Comparison of ENCODE assay signal across 14 cellular contexts in genomic region chr11:86578727-86579405, GRCh38.
DNase-seq lines count a peak whose midpoint lies in the region; ATAC-seq, FAIRE-seq and TF ChIP-seq lines count a peak whose summit lies in the region.
"Had no signal": no experiment of that assay in that cellular context is flagged by ENCODE, and none has a peak within 500 bp of the region (broad histone marks: within the 10 kb centered on the region; RNA-seq: fewer than 3 reads in every experiment).

No MANE protein-coding gene starts in this region.

- H3K36me3 ChIP-seq in K562 (ENCODE audit: control insufficient read depth, insufficient read depth, low read length) (no peaks in the 10 kb centered on the region), mucosa of rectum (ENCODE audit: control insufficient read depth in 2 of 2, insufficient read depth in 2 of 2, low read length in 2 of 2) (no peaks in the 10 kb centered on the region), tibial nerve (no peaks in the 10 kb centered on the region)

- H3K27ac Mint-ChIP-seq in activated CD4-positive, alpha-beta T cell treated with anti-CD3 and anti-CD28 coated beads, Interleukin-2, amount 10 ng/mL, durations not matched to agents 24 days and 14 days = no peak overlapping the region
- H3K27ac Mint-ChIP-seq in naive thymus-derived CD8-positive, alpha-beta T cell = no peak overlapping the region
- no peak overlapping the region for H3K27ac Mint-ChIP-seq in effector memory CD8-positive, alpha-beta T cell
- H3K27ac Mint-ChIP-seq: activated CD8-positive, alpha-beta T cell treated with anti-CD3 and anti-CD28 coated beads for 36 hours had no signal

- H3K79me2 ChIP-seq in K562 (ENCODE audit: control insufficient read depth, insufficient read depth, low read length) = no peaks in the 10 kb centered on the region

- in situ Hi-C loops in K562 (cut with MboI) = no loop called here

- H3K36me3 Mint-ChIP-seq in activated CD4-positive, alpha-beta T cell treated with anti-CD3 and anti-CD28 coated beads, Interleukin-2, amount 10 ng/mL, durations not matched to agents 24 days and 14 days (ENCODE audit: low read depth) = no peaks in the 10 kb centered on the region
- no peaks in the 10 kb centered on the region for H3K36me3 Mint-ChIP-seq in naive thymus-derived CD8-positive, alpha-beta T cell
- H3K36me3 Mint-ChIP-seq in effector memory CD8-positive, alpha-beta T cell (ENCODE audit: insufficient read depth) = no peaks in the 10 kb centered on the region

- TF ChIP-seq RAD21 in K562 (CRISPR knock-in tag; conservative IDR thresholded peaks at IDR 0.05 in 1 of 2, IDR thresholded peaks at IDR 0.05 in 1 of 2) = no peak

- 0% methylated on average over 2 of the region's 2 CpGs for WGBS in K562 (ENCODE audit: insufficient coverage, low coverage, missing lambda C conversion rate)
- 86 to 96% methylated on average over 2 of the region's 2 CpGs for WGBS in tibial nerve, 2 donors

- peak; percentile 40 for DNase-seq in activated CD4-positive, alpha-beta T cell treated with anti-CD3 and anti-CD28 coated beads, Interleukin-2, amount 10 ng/mL, durations not matched to agents 24 days and 14 days
- no peak for DNase-seq in activated CD4-positive, alpha-beta T cell treated with anti-CD3 and anti-CD28 coated beads, Interleukin-2, amount 50 U/mL, for 48 hours
- DNase-seq in K562 (ENCODE audit: extremely low read depth in 1 of 4, low spot score in 3 of 4) = no peak
- DNase-seq in tibial nerve (ENCODE audit: low spot score in 2 of 2) = no peak
- DNase-seq in naive thymus-derived CD8-positive, alpha-beta T cell = no peak
- DNase-seq in effector memory CD8-positive, alpha-beta T cell = no peak
- DNase-seq in HPDE6-E6E7 (ENCODE audit: extremely low spot score) = no peak
- DNase-seq: activated CD8-positive, alpha-beta T cell treated with anti-CD3 and anti-CD28 coated beads for 36 hours; effector memory CD4-positive, alpha-beta T cell; GDM1; stimulated activated CD4-positive, alpha-beta T cell treated with anti-CD3 and anti-CD28 coated beads, Interleukin-2, amount 100 ng/mL, for 48 hours had no signal

- no peak for TF ChIP-seq CTCF in K562 (IDR thresholded peaks at IDR 0.05 in 2 of 3, conservative IDR thresholded peaks at IDR 0.05 in 1 of 3; ENCODE audit: insufficient read depth in 2 of 3, low read depth in 1 of 3, low read length in 3 of 3)
- TF ChIP-seq CTCF in tibial nerve (IDR thresholded peaks at IDR 0.05) = no peak

- no peaks in the 10 kb centered on the region for H4K20me1 ChIP-seq in K562 (replicated peaks; ENCODE audit: control insufficient read depth, insufficient read depth, low read length)

- H3K27me3 Mint-ChIP-seq in activated CD4-positive, alpha-beta T cell treated with anti-CD3 and anti-CD28 coated beads, Interleukin-2, amount 10 ng/mL, durations not matched to agents 24 days and 14 days = no peaks in the 10 kb centered on the region
- H3K27me3 Mint-ChIP-seq in naive thymus-derived CD8-positive, alpha-beta T cell = peaks cover 0 to 8% (median 2%) of the 10 kb centered on the region in 5 donors
- peaks cover 6 to 27% of the 10 kb centered on the region in 2 donors for H3K27me3 Mint-ChIP-seq in effector memory CD8-positive, alpha-beta T cell

- H3K27me3 ChIP-seq in K562 (ENCODE audit: control insufficient read depth in 2 of 2, insufficient read depth in 2 of 2, low read length in 2 of 2) (peaks cover 5 to 14% of the 10 kb centered on the region in 2 experiments; a peak in 4 of 5 replicates), mucosa of rectum (ENCODE audit: control insufficient read depth in 2 of 2, insufficient read depth in 2 of 2, low read length in 2 of 2) (no peaks in the 10 kb centered on the region), tibial nerve (no peaks in the 10 kb centered on the region)

- no peak for FAIRE-seq in K562 (lab: Jason Lieb, UNC)
- FAIRE-seq: islet of Langerhans, urothelium cell line had no signal

- no peak overlapping the region for H2AFZ ChIP-seq in K562 (ENCODE audit: low read depth, low read length)

- H3K9ac ChIP-seq in K562 (ENCODE audit: insufficient read depth in 1 of 2, low read depth in 2 of 2, low read length in 2 of 2) = no peak overlapping the region
- H3K9ac ChIP-seq in mucosa of rectum (ENCODE audit: low read depth in 1 of 2, low read length in 2 of 2) = peak overlapping the region in 1 of 2 donors; percentile 12

- CTCF ChIA-PET in K562 (lab: Yijun Ruan, JAX; ENCODE audit: low intra/inter-chr PET ratio) = no interaction called here

- ATAC-seq in K562 = no peak
- ATAC-seq in naive thymus-derived CD8-positive, alpha-beta T cell = no peak
- no peak for ATAC-seq in effector memory CD8-positive, alpha-beta T cell (replicated peaks)
- ATAC-seq: activated CD8-positive, alpha-beta T cell treated with anti-CD3 and anti-CD28 coated beads for 36 hours had no signal

- POLR2A ChIA-PET in K562 (lab: Yijun Ruan, JAX) = interaction anchor here (0.7 kb wide), 1 partner anchor 36 kb away, joined by 3 read pairs; no protein-coding TSS in a partner anchor
- POLR2A ChIA-PET in naive thymus-derived CD8-positive, alpha-beta T cell (lab: Charles Lee) = interaction anchor here (0.7 kb wide), 1 partner anchor 51 kb away, joined by 3 read pairs; no protein-coding TSS in a partner anchor

- H3K4me1 ChIP-seq in K562 (replicated peaks in 1 of 2; ENCODE audit: control insufficient read depth in 2 of 2, insufficient read depth in 2 of 2, low read length in 2 of 2) = no peaks in the 10 kb centered on the region
- H3K4me1 ChIP-seq in mucosa of rectum (ENCODE audit: control insufficient read depth in 2 of 2, insufficient read depth in 2 of 2, low read length in 2 of 2) = peaks cover 11 to 48% of the 10 kb centered on the region in 2 donors
- H3K4me1 ChIP-seq in tibial nerve = peaks cover 0 to 29% (median 8%) of the 10 kb centered on the region in 4 donors

- H3K27ac ChIP-seq in K562 (ENCODE audit: extremely low read depth, low read depth, low read length) (no peak overlapping the region), mucosa of rectum (ENCODE audit: low read depth in 2 of 2, low read length in 2 of 2) (peak overlapping the region; percentile 16 to 84), tibial nerve (peak overlapping the region in 3 of 4 donors; percentile 43 to 51 (median 49))

- H3K9me1 ChIP-seq in K562 (ENCODE audit: control insufficient read depth, insufficient read depth, low read length) = no peaks in the 10 kb centered on the region

- BruUV-seq in K562 (replicated peaks; lab: Mats Ljungman, UMichigan) = no TSS peak

- no peak overlapping the region for H3K4me2 ChIP-seq in K562 (ENCODE audit: insufficient read depth, low read length)

- TF ChIP-seq POLR2A in K562 (conservative IDR thresholded peaks at IDR 0.05) (no peak), tibial nerve (IDR thresholded peaks at IDR 0.05) (no peak)

- H3K4me3 Mint-ChIP-seq in activated CD4-positive, alpha-beta T cell treated with anti-CD3 and anti-CD28 coated beads, Interleukin-2, amount 10 ng/mL, durations not matched to agents 24 days and 14 days = no peak overlapping the region
- no peak overlapping the region for H3K4me3 Mint-ChIP-seq in naive thymus-derived CD8-positive, alpha-beta T cell
- H3K4me3 Mint-ChIP-seq in effector memory CD8-positive, alpha-beta T cell = no peak overlapping the region
- H3K4me3 Mint-ChIP-seq: activated CD8-positive, alpha-beta T cell treated with anti-CD3 and anti-CD28 coated beads for 36 hours had no signal

- H3K4me3 ChIP-seq in K562 = no peak overlapping the region
- no peak overlapping the region for H3K4me3 ChIP-seq in mucosa of rectum (ENCODE audit: low read length in 2 of 2)
- H3K4me3 ChIP-seq in tibial nerve = no peak overlapping the region

- TF ChIP-seq EP300 in K562 (IDR thresholded peaks at IDR 0.05; ENCODE audit: low read length) = no peak
- no peak for TF ChIP-seq EP300 in tibial nerve (IDR thresholded peaks at IDR 0.05)

- intact Hi-C loops in activated CD4-positive, alpha-beta T cell treated with anti-CD3 and anti-CD28 coated beads, Interleukin-2, amount 10 ng/mL, durations not matched to agents 24 days and 14 days (cut with micrococcal nuclease) = no loop called here
- intact Hi-C loops in K562 (cut with micrococcal nuclease) = no loop called here

- H3K9me3 Mint-ChIP-seq in activated CD4-positive, alpha-beta T cell treated with anti-CD3 and anti-CD28 coated beads, Interleukin-2, amount 10 ng/mL, durations not matched to agents 24 days and 14 days = no peaks in the 10 kb centered on the region
- H3K9me3 Mint-ChIP-seq in naive thymus-derived CD8-positive, alpha-beta T cell = no peaks in the 10 kb centered on the region
- H3K9me3 Mint-ChIP-seq in effector memory CD8-positive, alpha-beta T cell = no peaks in the 10 kb centered on the region
- H3K9me3 Mint-ChIP-seq: activated CD8-positive, alpha-beta T cell treated with anti-CD3 and anti-CD28 coated beads for 36 hours had no signal

- no peaks in the 10 kb centered on the region for H3K4me1 Mint-ChIP-seq in activated CD4-positive, alpha-beta T cell treated with anti-CD3 and anti-CD28 coated beads, Interleukin-2, amount 10 ng/mL, durations not matched to agents 24 days and 14 days
- H3K4me1 Mint-ChIP-seq in naive thymus-derived CD8-positive, alpha-beta T cell = no peaks in the 10 kb centered on the region
- no peaks in the 10 kb centered on the region for H3K4me1 Mint-ChIP-seq in effector memory CD8-positive, alpha-beta T cell (ENCODE audit: low read depth in 2 of 2)

- H3K9me3 ChIP-seq in K562 (replicated peaks; ENCODE audit: control insufficient read depth, insufficient read depth, low read depth, low read length) (no peaks in the 10 kb centered on the region), mucosa of rectum (ENCODE audit: control insufficient read depth in 2 of 2, low read length in 2 of 2) (no peaks in the 10 kb centered on the region), tibial nerve (no peaks in the 10 kb centered on the region)

TF ChIP-seq in K562, 482 proteins besides CTCF, POLR2A, EP300 and RAD21:
- no peak for TF ChIP-seq MNT (conservative IDR thresholded peaks at IDR 0.05)
- no peak for TF ChIP-seq LCOR (CRISPR knock-in tag; IDR thresholded peaks at IDR 0.05)
- TF ChIP-seq RBM25 (IDR thresholded peaks at IDR 0.05; ENCODE audit: low read depth, low read length, severe bottlenecking) = peak; percentile 55
- TF ChIP-seq KDM1A (IDR thresholded peaks at IDR 0.05) = peak in 1 of 2 experiments; percentile 26; a peak in 1 of 4 replicates
TF ChIP-seq in K562: peak in this region for 2.
